In genomic region chr3:160449660-160450598, GRCh38 we compare ENCODE assay signal across 8 cellular contexts. TPM values are rescaled to one million over a fixed set of nuclear protein-coding genes. Genes with fewer than 3 reads are reported as not detected.
DNase-seq lines count a peak whose midpoint lies in the region; ATAC-seq and TF ChIP-seq lines count a peak whose summit lies in the region.

Gene TRIM59, minus strand, starts transcription at chr3:160449786. Its CDS starts 10,603 bp downstream, at chr3:160439183.

- peaks cover 30% of the 10 kb centered on the region for H3K36me3 Mint-ChIP-seq in activated CD4-positive, alpha-beta T cell treated with anti-CD3 and anti-CD28 coated beads, Interleukin-2, amount 10 ng/mL, durations not matched to agents 24 days and 14 days (ENCODE audit: low read depth)

- peaks cover 29% of the 10 kb centered on the region for H3K4me1 Mint-ChIP-seq in activated CD4-positive, alpha-beta T cell treated with anti-CD3 and anti-CD28 coated beads, Interleukin-2, amount 10 ng/mL, durations not matched to agents 24 days and 14 days

- H3K9me3 Mint-ChIP-seq in activated CD4-positive, alpha-beta T cell treated with anti-CD3 and anti-CD28 coated beads, Interleukin-2, amount 10 ng/mL, durations not matched to agents 24 days and 14 days = peaks cover 4% of the 10 kb centered on the region

- ATAC-seq in HG02678 (IDR thresholded peaks at IDR 0.05; ENCODE audit: unreplicated experiment) (peak; percentile 96), left colon (peak; percentile 98)

- H3K27ac Mint-ChIP-seq in activated CD4-positive, alpha-beta T cell treated with anti-CD3 and anti-CD28 coated beads, Interleukin-2, amount 10 ng/mL, durations not matched to agents 24 days and 14 days = peak within 1 kb of the TSS; percentile 100

- peak within 1 kb of the TSS; percentile 99 for H3K4me3 Mint-ChIP-seq in activated CD4-positive, alpha-beta T cell treated with anti-CD3 and anti-CD28 coated beads, Interleukin-2, amount 10 ng/mL, durations not matched to agents 24 days and 14 days

- peak; percentile 75 for DNase-seq in NCI-H2029 treated with DMSO at 0.1 percent for 48 hours (lab: John Stamatoyannopoulos, UW)
- peak; percentile 99 for DNase-seq in activated CD4-positive, alpha-beta T cell treated with anti-CD3 and anti-CD28 coated beads, Interleukin-2, amount 10 ng/mL, durations not matched to agents 24 days and 14 days
- DNase-seq in cortex of kidney (lab: John Stamatoyannopoulos, UW) = peak; percentile 13
- peak; percentile 96 to 97 for DNase-seq in left colon
- DNase-seq in stimulated activated CD4-positive, alpha-beta T cell treated with anti-CD3 and anti-CD28 coated beads, Interleukin-1b, Interleukin-23, amount 100 ng/mL, for 4 hours (ENCODE audit: low read depth in 2 of 2) = peak; percentile 94
- DNase-seq in DMS153 treated with DMSO at 0.1 percent for 48 hours (lab: John Stamatoyannopoulos, UW; ENCODE audit: unreplicated experiment) = no peak

- peak within 1 kb of the TSS; percentile 72 for H3K4me3 ChIP-seq in GM12875 (ENCODE audit: low read depth, low read length)

- no peaks in the 10 kb centered on the region for H3K27me3 Mint-ChIP-seq in activated CD4-positive, alpha-beta T cell treated with anti-CD3 and anti-CD28 coated beads, Interleukin-2, amount 10 ng/mL, durations not matched to agents 24 days and 14 days

- peak; percentile 23; the same call in 1 of the 2 replicates for TF ChIP-seq CTCF in GM12875 (IDR thresholded peaks at IDR 0.05; ENCODE audit: borderline replicate concordance, insufficient read depth, low read depth, low read length)

- intact Hi-C loops in activated CD4-positive, alpha-beta T cell treated with anti-CD3 and anti-CD28 coated beads, Interleukin-2, amount 10 ng/mL, durations not matched to agents 24 days and 14 days (cut with micrococcal nuclease) = loop anchor here (1.0 to 2.0 kb wide), 6 partner anchors 36 to 771 kb away; partner anchors contain the start of genes IFT80, KPNA4, NMD3 and SMC4
- intact Hi-C loops in left colon (cut with DNase I, micrococcal nuclease) = no loop called here

RNA-seq across cellular contexts. Expression of gene TRIM59, which starts in this region (rescaled TPM):
- 31.8 and 35.0 TPM in 2 replicates for total RNA-seq in activated CD4-positive, alpha-beta T cell treated with anti-CD3 and anti-CD28 coated beads, Interleukin-2, amount 10 ng/mL, durations not matched to agents 24 days and 14 days
- total RNA-seq in left colon = 1 to 10 TPM; 5.4 to 5.7 TPM
